ENCODE assay signal across 22 cellular contexts in genomic region chr1:211891708-211892107, GRCh38.
"Had no signal": no experiment of that assay in that cellular context is flagged by ENCODE, and none has a peak within 500 bp of the region (broad histone marks: within the 10 kb centered on the region; RNA-seq: fewer than 3 reads in every experiment).

No MANE protein-coding gene starts in this region.

- H3K9me3 ChIP-seq: MG63, Peyer's patch, SJSA1 had no signal

- H3K36me3 ChIP-seq: MG63, Peyer's patch, SJSA1 had no signal

- H3K27me3 ChIP-seq: MG63, Peyer's patch, SJSA1 had no signal

- FAIRE-seq: HTR-8/SVneo had no signal

- H3K4me3 ChIP-seq: MG63, Peyer's patch, SJSA1, SK-N-MC had no signal

- H3K27ac ChIP-seq: HL-60, Peyer's patch, SJSA1, SK-N-MC had no signal

- DNase-seq: KBM-7, MG63, NCI-H1092, NCI-H1105 treated with DMSO at 0.1 percent for 48 hours, NCI-H1417 treated with DMSO at 0.1 percent for 48 hours, NCI-H146, NCI-H1694 treated with DMSO at 0.1 percent for 48 hours, NCI-H1930, NCI-H2081, NCI-H2107, NCI-H2227 treated with DMSO at 0.1 percent for 48 hours, NCI-H524, NCI-H526 treated with DMSO at 0.1 percent for 48 hours, NCI-H774, PC-3, Peyer's patch, Right ventricle myocardium superior, SIG-M5 had no signal

- H3K4me1 ChIP-seq: Peyer's patch, SJSA1 had no signal

- ATAC-seq: PC-3 had no signal
